In the genomic region with DNA sequence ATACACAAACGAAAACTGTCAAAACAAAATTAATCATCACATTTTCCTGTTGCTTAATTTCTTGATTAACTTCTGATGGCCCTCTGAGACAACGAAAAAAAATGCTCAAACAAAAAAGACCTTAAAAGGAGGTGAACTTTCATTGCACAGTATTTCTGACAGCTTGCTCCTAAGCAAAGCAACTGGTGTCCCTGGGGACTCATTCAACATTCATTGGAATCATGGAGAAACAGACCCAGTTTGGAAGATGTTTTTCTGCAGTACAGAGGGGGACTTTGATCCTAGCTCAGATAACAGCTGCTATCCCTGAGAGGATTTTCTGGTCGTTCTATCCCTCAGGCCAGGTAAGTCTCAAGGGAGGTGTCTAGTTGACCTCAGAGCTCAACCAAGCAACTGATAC, we compare ENCODE assay signal across 20 cellular contexts.
DNase-seq lines count a peak whose midpoint lies in the region; ATAC-seq and TF ChIP-seq lines count a peak whose summit lies in the region.
"Had no signal": no experiment of that assay in that cellular context is flagged by ENCODE, and none has a peak within 500 bp of the region (broad histone marks: within the 10 kb centered on the region; RNA-seq: fewer than 3 reads in every experiment).

No MANE protein-coding gene starts in this region.

- no peak overlapping the region for H3K4me3 ChIP-seq in GM23338
- H3K4me3 ChIP-seq: Peyer's patch, SK-N-MC had no signal

- H3K4me3 Mint-ChIP-seq in GM23338: no peak overlapping the region
- H3K4me3 Mint-ChIP-seq: H9, T-cell had no signal

- no peaks in the 10 kb centered on the region for H4K20me1 ChIP-seq in GM23338 (replicated peaks; ENCODE audit: insufficient read depth)

- H3K9me2 ChIP-seq in GM23338 (ENCODE audit: insufficient read depth): no peaks in the 10 kb centered on the region

- H3K79me2 ChIP-seq in GM23338 (replicated peaks; ENCODE audit: insufficient read depth): no peaks in the 10 kb centered on the region

- no peak overlapping the region for H3K4me2 ChIP-seq in GM23338

- peaks cover 3% of the 10 kb centered on the region for H3K27me3 Mint-ChIP-seq in GM23338 (ENCODE audit: insufficient read depth, low read depth, poor library complexity)

- H3F3A ChIP-seq in GM23338 (replicated peaks; ENCODE audit: low read depth): no peaks in the 10 kb centered on the region

- peak; percentile 1 for DNase-seq in NCI-H1694 (lab: John Stamatoyannopoulos, UW)
- DNase-seq in NCI-H1694 treated with DMSO at 0.1 percent for 48 hours (lab: John Stamatoyannopoulos, UW): no peak
- DNase-seq in GM23338 (ENCODE audit: low spot score): no peak
- DNase-seq in NCI-H524 (lab: John Stamatoyannopoulos, UW): peak; percentile 10 to 71
- peak; percentile 24 for DNase-seq in left kidney (ENCODE audit: low read depth, low spot score)
- no peak for DNase-seq in activated CD8-positive, alpha-beta memory T cell treated with anti-CD3 and anti-CD28 coated beads for 24 hours
- no peak for DNase-seq in iPS-NIHi11 (ENCODE audit: low spot score)
- DNase-seq in NCI-H1105 (lab: John Stamatoyannopoulos, UW): no peak
- DNase-seq: DMS153, H9, NCI-H146, NCI-H2227 treated with DMSO at 0.1 percent for 48 hours, NCI-H748 treated with DMSO at 0.1 percent for 48 hours, Peyer's patch, T-cell, T-helper 9 cell had no signal

- H3K9me3 Mint-ChIP-seq in GM23338: no peaks in the 10 kb centered on the region

- H3K4me1 ChIP-seq in GM23338 (ENCODE audit: insufficient read depth): no peaks in the 10 kb centered on the region
- H3K4me1 ChIP-seq: Peyer's patch had no signal

- no peak overlapping the region for H3K27ac ChIP-seq in GM23338 (ENCODE audit: low read depth)
- H3K27ac ChIP-seq: C4-2B, HL-60, Peyer's patch, SK-N-MC had no signal

- H3K27me3 ChIP-seq in GM23338 (ENCODE audit: insufficient read depth): no peaks in the 10 kb centered on the region
- H3K27me3 ChIP-seq: Peyer's patch had no signal

- no peak overlapping the region for H3K27ac Mint-ChIP-seq in GM23338
- H3K27ac Mint-ChIP-seq: H9, T-cell had no signal

- H3K36me3 ChIP-seq in GM23338 (ENCODE audit: insufficient read depth): no peaks in the 10 kb centered on the region
- H3K36me3 ChIP-seq: Peyer's patch had no signal

- TF ChIP-seq CTCF in GM23338 (conservative IDR thresholded peaks at IDR 0.05; ENCODE audit: low read depth in 2 of 2): no peak

- no peak for ATAC-seq in GM23338
- ATAC-seq: Right ventricle myocardium inferior, T-cell had no signal

- peak overlapping the region; percentile 78; the same call in 1 of the 2 replicates for H2AFZ ChIP-seq in GM23338

- no peaks in the 10 kb centered on the region for H3K36me3 Mint-ChIP-seq in GM23338 (ENCODE audit: low read depth)
- H3K36me3 Mint-ChIP-seq: T-cell had no signal

- H3K4me1 Mint-ChIP-seq in GM23338: peaks cover 11% of the 10 kb centered on the region
- H3K4me1 Mint-ChIP-seq: T-cell had no signal

TF ChIP-seq in GM23338, 12 proteins besides CTCF, POLR2A, EP300 and RAD21:
- no peak for TF ChIP-seq JUNB (IDR thresholded peaks at IDR 0.05; ENCODE audit: unreplicated experiment)
- no peak for TF ChIP-seq POLR2AphosphoS5 (IDR thresholded peaks at IDR 0.05; ENCODE audit: low read depth)
- TF ChIP-seq, protein P1, sequence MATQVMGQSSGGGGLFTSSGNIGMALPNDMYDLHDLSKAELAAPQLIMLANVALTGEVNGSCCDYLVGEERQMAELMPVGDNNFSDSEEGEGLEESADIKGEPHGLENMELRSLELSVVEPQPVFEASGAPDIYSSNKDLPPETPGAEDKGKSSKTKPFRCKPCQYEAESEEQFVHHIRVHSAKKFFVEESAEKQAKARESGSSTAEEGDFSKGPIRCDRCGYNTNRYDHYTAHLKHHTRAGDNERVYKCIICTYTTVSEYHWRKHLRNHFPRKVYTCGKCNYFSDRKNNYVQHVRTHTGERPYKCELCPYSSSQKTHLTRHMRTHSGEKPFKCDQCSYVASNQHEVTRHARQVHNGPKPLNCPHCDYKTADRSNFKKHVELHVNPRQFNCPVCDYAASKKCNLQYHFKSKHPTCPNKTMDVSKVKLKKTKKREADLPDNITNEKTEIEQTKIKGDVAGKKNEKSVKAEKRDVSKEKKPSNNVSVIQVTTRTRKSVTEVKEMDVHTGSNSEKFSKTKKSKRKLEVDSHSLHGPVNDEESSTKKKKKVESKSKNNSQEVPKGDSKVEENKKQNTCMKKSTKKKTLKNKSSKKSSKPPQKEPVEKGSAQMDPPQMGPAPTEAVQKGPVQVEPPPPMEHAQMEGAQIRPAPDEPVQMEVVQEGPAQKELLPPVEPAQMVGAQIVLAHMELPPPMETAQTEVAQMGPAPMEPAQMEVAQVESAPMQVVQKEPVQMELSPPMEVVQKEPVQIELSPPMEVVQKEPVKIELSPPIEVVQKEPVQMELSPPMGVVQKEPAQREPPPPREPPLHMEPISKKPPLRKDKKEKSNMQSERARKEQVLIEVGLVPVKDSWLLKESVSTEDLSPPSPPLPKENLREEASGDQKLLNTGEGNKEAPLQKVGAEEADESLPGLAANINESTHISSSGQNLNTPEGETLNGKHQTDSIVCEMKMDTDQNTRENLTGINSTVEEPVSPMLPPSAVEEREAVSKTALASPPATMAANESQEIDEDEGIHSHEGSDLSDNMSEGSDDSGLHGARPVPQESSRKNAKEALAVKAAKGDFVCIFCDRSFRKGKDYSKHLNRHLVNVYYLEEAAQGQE (IDR thresholded peaks at IDR 0.05; ENCODE audit: unreplicated experiment): no peak
- no peak for TF ChIP-seq STAT1 (IDR thresholded peaks at IDR 0.05; ENCODE audit: unreplicated experiment)
- TF ChIP-seq CREB1 (CRISPR knock-in tag; IDR thresholded peaks at IDR 0.05; ENCODE audit: low read depth): no peak
- TF ChIP-seq, protein P2, sequence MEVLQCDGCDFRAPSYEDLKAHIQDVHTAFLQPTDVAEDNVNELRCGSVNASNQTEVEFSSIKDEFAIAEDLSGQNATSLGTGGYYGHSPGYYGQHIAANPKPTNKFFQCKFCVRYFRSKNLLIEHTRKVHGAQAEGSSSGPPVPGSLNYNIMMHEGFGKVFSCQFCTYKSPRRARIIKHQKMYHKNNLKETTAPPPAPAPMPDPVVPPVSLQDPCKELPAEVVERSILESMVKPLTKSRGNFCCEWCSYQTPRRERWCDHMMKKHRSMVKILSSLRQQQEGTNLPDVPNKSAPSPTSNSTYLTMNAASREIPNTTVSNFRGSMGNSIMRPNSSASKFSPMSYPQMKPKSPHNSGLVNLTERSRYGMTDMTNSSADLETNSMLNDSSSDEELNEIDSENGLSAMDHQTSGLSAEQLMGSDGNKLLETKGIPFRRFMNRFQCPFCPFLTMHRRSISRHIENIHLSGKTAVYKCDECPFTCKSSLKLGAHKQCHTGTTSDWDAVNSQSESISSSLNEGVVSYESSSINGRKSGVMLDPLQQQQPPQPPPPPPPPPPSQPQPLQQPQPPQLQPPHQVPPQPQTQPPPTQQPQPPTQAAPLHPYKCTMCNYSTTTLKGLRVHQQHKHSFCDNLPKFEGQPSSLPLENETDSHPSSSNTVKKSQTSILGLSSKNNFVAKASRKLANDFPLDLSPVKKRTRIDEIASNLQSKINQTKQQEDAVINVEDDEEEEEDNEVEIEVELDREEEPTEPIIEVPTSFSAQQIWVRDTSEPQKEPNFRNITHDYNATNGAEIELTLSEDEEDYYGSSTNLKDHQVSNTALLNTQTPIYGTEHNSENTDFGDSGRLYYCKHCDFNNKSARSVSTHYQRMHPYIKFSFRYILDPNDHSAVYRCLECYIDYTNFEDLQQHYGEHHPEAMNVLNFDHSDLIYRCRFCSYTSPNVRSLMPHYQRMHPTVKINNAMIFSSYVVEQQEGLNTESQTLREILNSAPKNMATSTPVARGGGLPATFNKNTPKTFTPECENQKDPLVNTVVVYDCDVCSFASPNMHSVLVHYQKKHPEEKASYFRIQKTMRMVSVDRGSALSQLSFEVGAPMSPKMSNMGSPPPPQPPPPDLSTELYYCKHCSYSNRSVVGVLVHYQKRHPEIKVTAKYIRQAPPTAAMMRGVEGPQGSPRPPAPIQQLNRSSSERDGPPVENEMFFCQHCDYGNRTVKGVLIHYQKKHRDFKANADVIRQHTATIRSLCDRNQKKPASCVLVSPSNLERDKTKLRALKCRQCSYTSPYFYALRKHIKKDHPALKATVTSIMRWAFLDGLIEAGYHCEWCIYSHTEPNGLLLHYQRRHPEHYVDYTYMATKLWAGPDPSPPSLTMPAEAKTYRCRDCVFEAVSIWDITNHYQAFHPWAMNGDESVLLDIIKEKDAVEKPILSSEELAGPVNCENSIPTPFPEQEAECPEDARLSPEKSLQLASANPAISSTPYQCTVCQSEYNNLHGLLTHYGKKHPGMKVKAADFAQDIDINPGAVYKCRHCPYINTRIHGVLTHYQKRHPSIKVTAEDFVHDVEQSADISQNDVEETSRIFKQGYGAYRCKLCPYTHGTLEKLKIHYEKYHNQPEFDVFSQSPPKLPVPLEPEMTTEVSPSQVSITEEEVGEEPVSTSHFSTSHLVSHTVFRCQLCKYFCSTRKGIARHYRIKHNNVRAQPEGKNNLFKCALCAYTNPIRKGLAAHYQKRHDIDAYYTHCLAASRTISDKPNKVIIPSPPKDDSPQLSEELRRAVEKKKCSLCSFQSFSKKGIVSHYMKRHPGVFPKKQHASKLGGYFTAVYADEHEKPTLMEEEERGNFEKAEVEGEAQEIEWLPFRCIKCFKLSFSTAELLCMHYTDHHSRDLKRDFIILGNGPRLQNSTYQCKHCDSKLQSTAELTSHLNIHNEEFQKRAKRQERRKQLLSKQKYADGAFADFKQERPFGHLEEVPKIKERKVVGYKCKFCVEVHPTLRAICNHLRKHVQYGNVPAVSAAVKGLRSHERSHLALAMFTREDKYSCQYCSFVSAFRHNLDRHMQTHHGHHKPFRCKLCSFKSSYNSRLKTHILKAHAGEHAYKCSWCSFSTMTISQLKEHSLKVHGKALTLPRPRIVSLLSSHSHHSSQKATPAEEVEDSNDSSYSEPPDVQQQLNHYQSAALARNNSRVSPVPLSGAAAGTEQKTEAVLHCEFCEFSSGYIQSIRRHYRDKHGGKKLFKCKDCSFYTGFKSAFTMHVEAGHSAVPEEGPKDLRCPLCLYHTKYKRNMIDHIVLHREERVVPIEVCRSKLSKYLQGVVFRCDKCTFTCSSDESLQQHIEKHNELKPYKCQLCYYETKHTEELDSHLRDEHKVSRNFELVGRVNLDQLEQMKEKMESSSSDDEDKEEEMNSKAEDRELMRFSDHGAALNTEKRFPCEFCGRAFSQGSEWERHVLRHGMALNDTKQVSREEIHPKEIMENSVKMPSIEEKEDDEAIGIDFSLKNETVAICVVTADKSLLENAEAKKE (CRISPR knock-in tag; IDR thresholded peaks at IDR 0.05): no peak
- no peak for TF ChIP-seq EZH2phosphoT487 (IDR thresholded peaks at IDR 0.05; ENCODE audit: unreplicated experiment)
- TF ChIP-seq ZNF331 (CRISPR knock-in tag; IDR thresholded peaks at IDR 0.05; ENCODE audit: low read depth): no peak
- TF ChIP-seq ZNF114 (CRISPR knock-in tag; IDR thresholded peaks at IDR 0.05): no peak
- no peak for TF ChIP-seq NANOG (IDR thresholded peaks at IDR 0.05; ENCODE audit: borderline replicate concordance)

Comparison
In these comparisons a context has a peak if more than half of its experiments do, and no peak if none do; other contexts are left out.
1. DNase-seq: peak in NCI-H1694 (single experiment), NCI-H524 (2 of 2) and left kidney (single experiment); none in NCI-H1694 treated with DMSO at 0.1 percent for 48 hours (single experiment), GM23338 (single experiment), activated CD8-positive, alpha-beta memory T cell treated with anti-CD3 and anti-CD28 coated beads for 24 hours (single experiment), iPS-NIHi11 (single experiment) and NCI-H1105 (single experiment).